Comparison of ENCODE assay signal across 9 cellular contexts in genomic region chr1:1783320-1783719, GRCh38. TPM values are rescaled to one million over a fixed set of nuclear protein-coding genes. Genes with fewer than 3 reads are reported as not detected.
DNase-seq lines count a peak whose midpoint lies in the region; ATAC-seq, FAIRE-seq and TF ChIP-seq lines count a peak whose summit lies in the region.
"Had no signal": no experiment of that assay in that cellular context is flagged by ENCODE, and none has a peak within 500 bp of the region (broad histone marks: within the 10 kb centered on the region; RNA-seq: fewer than 3 reads in every experiment).

No MANE protein-coding gene starts in this region.

- H3K27ac Mint-ChIP-seq in naive thymus-derived CD4-positive, alpha-beta T cell, result peak overlapping the region; percentile 73 to 96 (median 90)

- no peak for TF ChIP-seq EP300 in HepG2 (IDR thresholded peaks at IDR 0.05; ENCODE audit: low read depth in 2 of 2, low read length in 2 of 2)
- no peak for TF ChIP-seq EP300 in HepG2 (CRISPR knock-in tag; IDR thresholded peaks at IDR 0.05; ENCODE audit: borderline replicate concordance)
- no peak for TF ChIP-seq EP300 in K562 (IDR thresholded peaks at IDR 0.05; ENCODE audit: low read length)

- TF ChIP-seq RAD21 in HepG2 (CRISPR knock-in tag; IDR thresholded peaks at IDR 0.05) (no peak), K562 (CRISPR knock-in tag; conservative IDR thresholded peaks at IDR 0.05 in 1 of 2, IDR thresholded peaks at IDR 0.05 in 1 of 2) (no peak)

- H3K27me3 Mint-ChIP-seq in naive thymus-derived CD4-positive, alpha-beta T cell, result no peaks in the 10 kb centered on the region

- TF ChIP-seq CTCF in HepG2 (CRISPR knock-in tag; IDR thresholded peaks at IDR 0.05), result no peak
- TF ChIP-seq CTCF in right lobe of liver (IDR thresholded peaks at IDR 0.05), result no peak
- no peak for TF ChIP-seq CTCF in K562 (IDR thresholded peaks at IDR 0.05 in 2 of 3, conservative IDR thresholded peaks at IDR 0.05 in 1 of 3; ENCODE audit: insufficient read depth in 2 of 3, low read depth in 1 of 3, low read length in 3 of 3)

- no peaks in the 10 kb centered on the region for H3K9me1 ChIP-seq in K562 (ENCODE audit: control insufficient read depth, insufficient read depth, low read length)

- CTCF ChIA-PET in HepG2 (lab: Yijun Ruan, JAX; ENCODE audit: low intra/inter-chr PET ratio, low total read pairs), result no interaction called here
- CTCF ChIA-PET in K562 (lab: Yijun Ruan, JAX; ENCODE audit: low intra/inter-chr PET ratio), result interaction anchor here (0.6 kb wide), 1 partner anchor 1149 kb away, joined by 3 read pairs; no protein-coding TSS in a partner anchor
- CTCF ChIA-PET in naive thymus-derived CD4-positive, alpha-beta T cell (lab: Charles Lee), result no interaction called here

- peaks cover 43% of the 10 kb centered on the region for H3K4me1 ChIP-seq in HepG2 (ENCODE audit: insufficient read depth, low read length)
- H3K4me1 ChIP-seq in right lobe of liver, result peaks cover 0 to 27% (median 11%) of the 10 kb centered on the region in 4 donors
- peaks cover 46 to 56% of the 10 kb centered on the region in 2 experiments for H3K4me1 ChIP-seq in K562 (replicated peaks in 1 of 2; ENCODE audit: control insufficient read depth in 2 of 2, insufficient read depth in 2 of 2, low read length in 2 of 2)
- peaks cover 46% of the 10 kb centered on the region in 2 donors for H3K4me1 ChIP-seq in naive thymus-derived CD4-positive, alpha-beta T cell (ENCODE audit: control insufficient read depth in 2 of 2, insufficient read depth in 2 of 2, low read length in 2 of 2)

- H3K4me1 Mint-ChIP-seq in naive thymus-derived CD4-positive, alpha-beta T cell, result peaks cover 30 to 43% (median 41%) of the 10 kb centered on the region in 7 donors

- POLR2A ChIA-PET in HepG2 (lab: Yijun Ruan, JAX), result interaction anchor here (1.5 kb wide), 1 partner anchor 15 kb away, joined by 5 read pairs; no protein-coding TSS in a partner anchor
- POLR2A ChIA-PET in K562 (lab: Yijun Ruan, JAX), result interaction anchor here (0.6 to 0.7 kb wide), 2 partner anchors 11 to 375 kb away, joined by 3 read pairs; no protein-coding TSS in a partner anchor
- POLR2A ChIA-PET in naive thymus-derived CD4-positive, alpha-beta T cell (lab: Charles Lee), result no interaction called here

- H2AFZ ChIP-seq in HepG2 (ENCODE audit: low read length) (no peak overlapping the region), K562 (ENCODE audit: low read depth, low read length) (no peak overlapping the region)

- no peaks in the 10 kb centered on the region for H3K79me2 ChIP-seq in HepG2 (ENCODE audit: insufficient read depth, low read length)
- H3K79me2 ChIP-seq in K562 (ENCODE audit: control insufficient read depth, insufficient read depth, low read length), result peaks cover 2% of the 10 kb centered on the region; the same call in 1 of the 3 replicates

- FAIRE-seq in HepG2 (lab: Jason Lieb, UNC) (no peak), K562 (lab: Jason Lieb, UNC) (no peak)

- no peak overlapping the region for H3K4me3 ChIP-seq in HepG2 (replicated peaks in 1 of 3; ENCODE audit: insufficient read depth in 1 of 3, low read depth in 2 of 3, low read length in 3 of 3)
- no peak overlapping the region for H3K4me3 ChIP-seq in right lobe of liver
- H3K4me3 ChIP-seq in K562, result no peak overlapping the region
- peak overlapping the region; percentile 32 for H3K4me3 ChIP-seq in naive thymus-derived CD4-positive, alpha-beta T cell (ENCODE audit: low read length)

- WGBS in HepG2 (ENCODE audit: low lambda C conversion rate), result 80% methylated on average over 3 of the region's 8 CpGs
- WGBS in right lobe of liver (ENCODE audit: insufficient coverage, low coverage, low lambda C conversion rate, missing lambda C conversion rate), result 56% methylated on average over 3 of the region's 8 CpGs
- WGBS in K562 (ENCODE audit: insufficient coverage, low coverage, missing lambda C conversion rate), result 91% methylated on average over 8 of the region's 8 CpGs

- no peak for TF ChIP-seq POLR2A in HepG2 (IDR thresholded peaks at IDR 0.05; ENCODE audit: insufficient read depth in 1 of 2, low read depth in 2 of 2, low read length in 2 of 2)
- no peak for TF ChIP-seq POLR2A in right lobe of liver (IDR thresholded peaks at IDR 0.05)
- no peak for TF ChIP-seq POLR2A in K562 (conservative IDR thresholded peaks at IDR 0.05)

- peaks cover 0 to 17% (median 10%) of the 10 kb centered on the region in 5 donors for H3K36me3 Mint-ChIP-seq in naive thymus-derived CD4-positive, alpha-beta T cell

- no peaks in the 10 kb centered on the region for H3K9me3 ChIP-seq in HepG2 (ENCODE audit: low read length)
- no peaks in the 10 kb centered on the region for H3K9me3 ChIP-seq in right lobe of liver
- H3K9me3 ChIP-seq in K562 (replicated peaks; ENCODE audit: control insufficient read depth, insufficient read depth, low read depth, low read length), result no peaks in the 10 kb centered on the region
- H3K9me3 ChIP-seq in naive thymus-derived CD4-positive, alpha-beta T cell (ENCODE audit: control insufficient read depth in 2 of 3, low read length in 3 of 3), result no peaks in the 10 kb centered on the region

- BruUV-seq in HepG2 (replicated peaks; lab: Mats Ljungman, UMichigan) (no TSS peak), K562 (replicated peaks; lab: Mats Ljungman, UMichigan) (no TSS peak)

- H3K4me3 Mint-ChIP-seq in naive thymus-derived CD4-positive, alpha-beta T cell, result peak overlapping the region in 9 of 10 donors; percentile 63 to 84 (median 68)

- DNase-seq in HepG2 (ENCODE audit: low spot score) (no peak), right lobe of liver (no peak), K562 (ENCODE audit: extremely low read depth in 1 of 4, low spot score in 3 of 4) (no peak), NCI-H526 treated with DMSO at 0.1 percent for 48 hours (lab: John Stamatoyannopoulos, UW) (no peak), left lobe of liver (ENCODE audit: low spot score) (no peak), DMS79 treated with DMSO at 0.1 percent for 48 hours (lab: John Stamatoyannopoulos, UW) (no peak)
- DNase-seq in naive thymus-derived CD4-positive, alpha-beta T cell, result no peak
- DNase-seq: foreskin melanocyte had no signal

- H3K4me2 ChIP-seq in HepG2 (ENCODE audit: low read depth, low read length) (peak overlapping the region; percentile 93; the same call in 1 of the 2 replicates), K562 (ENCODE audit: insufficient read depth, low read length) (no peak overlapping the region)

- peaks cover 18 to 35% of the 10 kb centered on the region in 2 experiments; a peak in 4 of 5 replicates for H3K36me3 ChIP-seq in HepG2 (replicated peaks in 1 of 2; ENCODE audit: control insufficient read depth in 1 of 2, insufficient read depth in 2 of 2, low read length in 2 of 2)
- H3K36me3 ChIP-seq in right lobe of liver, result peaks cover 0 to 35% (median 13%) of the 10 kb centered on the region in 4 donors
- H3K36me3 ChIP-seq in K562 (ENCODE audit: control insufficient read depth, insufficient read depth, low read length), result peaks cover 39% of the 10 kb centered on the region
- H3K36me3 ChIP-seq in naive thymus-derived CD4-positive, alpha-beta T cell (ENCODE audit: control insufficient read depth in 2 of 3, insufficient read depth in 3 of 3, low read length in 3 of 3), result peaks cover 11 to 37% (median 24%) of the 10 kb centered on the region in 3 experiments

- in situ Hi-C loops in HepG2 (cut with HindIII; ENCODE audit: extremely low pct_ligation_motif_present, low pct_unique_long_range_greater_than_20kb), result loop anchor here (10.0 kb wide), 1 partner anchor 121 kb away; no protein-coding TSS in a partner anchor
- in situ Hi-C loops in K562 (cut with MboI), result no loop called here

- no peak for ATAC-seq in HepG2
- ATAC-seq in right lobe of liver, result no peak
- ATAC-seq in K562, result no peak
- no peak for ATAC-seq in naive thymus-derived CD4-positive, alpha-beta T cell
- ATAC-seq in GM21360 (IDR thresholded peaks at IDR 0.05; ENCODE audit: unreplicated experiment), result no peak
- ATAC-seq in left lobe of liver, result no peak

- H4K20me1 ChIP-seq in HepG2 (ENCODE audit: insufficient read depth, low read length), result no peaks in the 10 kb centered on the region
- no peaks in the 10 kb centered on the region for H4K20me1 ChIP-seq in K562 (replicated peaks; ENCODE audit: control insufficient read depth, insufficient read depth, low read length)

- H3K9ac ChIP-seq in HepG2 (ENCODE audit: insufficient read depth, low read depth, low read length) (no peak overlapping the region), K562 (ENCODE audit: insufficient read depth in 1 of 2, low read depth in 2 of 2, low read length in 2 of 2) (peak overlapping the region in 1 of 2 experiments; percentile 63; a peak in 2 of 4 replicates)

- no peak overlapping the region for H3K27ac ChIP-seq in HepG2 (ENCODE audit: extremely low read length, insufficient read depth, low read length)
- peak overlapping the region in 1 of 3 donors; percentile 98 for H3K27ac ChIP-seq in right lobe of liver
- H3K27ac ChIP-seq in K562 (ENCODE audit: extremely low read depth, low read depth, low read length), result no peak overlapping the region; the same call in 2 of the 3 replicates
- peak overlapping the region; percentile 65 for H3K27ac ChIP-seq in naive thymus-derived CD4-positive, alpha-beta T cell (ENCODE audit: low read depth, low read length)

- H3K27me3 ChIP-seq in HepG2 (ENCODE audit: control insufficient read depth in 1 of 2, insufficient read depth in 2 of 2, low read length in 2 of 2) (no peaks in the 10 kb centered on the region), right lobe of liver (no peaks in the 10 kb centered on the region), K562 (ENCODE audit: control insufficient read depth in 2 of 2, insufficient read depth in 2 of 2, low read length in 2 of 2) (no peaks in the 10 kb centered on the region)
- H3K27me3 ChIP-seq in naive thymus-derived CD4-positive, alpha-beta T cell (ENCODE audit: control insufficient read depth in 2 of 2, insufficient read depth in 2 of 2, low read length in 2 of 2), result no peaks in the 10 kb centered on the region

- no peaks in the 10 kb centered on the region for H3K9me3 Mint-ChIP-seq in naive thymus-derived CD4-positive, alpha-beta T cell

- intact Hi-C loops in HepG2 (cut with micrococcal nuclease; ENCODE audit: unreplicated experiment), result no loop called here
- intact Hi-C loops in right lobe of liver (cut with DNase I), result loop anchor here in 1 of 2 donors (10.0 kb wide), 1 partner anchor 101 kb away; no protein-coding TSS in a partner anchor
- intact Hi-C loops in K562 (cut with micrococcal nuclease), result no loop called here
- intact Hi-C loops in naive thymus-derived CD4-positive, alpha-beta T cell (cut with micrococcal nuclease), result loop anchor here in 1 of 2 donors (5.0 kb wide), 1 partner anchor 124 kb away; no protein-coding TSS in a partner anchor

RNA-seq across cellular contexts. Expression of gene NADK, which starts 5.0 kb away (rescaled TPM):
- total RNA-seq in HepG2 (2016; rRNA removed; fragmentation: Illumina TruSeq; extraction: Trizol) (47.6 and 60.1 TPM in 2 replicates), right lobe of liver (100 to 1,000 TPM in 3 of 6 experiments, 10 to 100 TPM in 3; 80.3 to 143 (median 100) TPM), K562 (2014; rRNA removed) (116 and 133 TPM in 2 replicates), K562 (2014; rRNA removed; fragmentation: Illumina TruSeq; extraction: Trizol) (35.7 and 46.1 TPM in 2 replicates), K562 (2015; rRNA removed; fragmentation: Illumina TruSeq; extraction: Trizol) (63.0 and 66.6 TPM in 2 replicates), K562 (2021) (131 and 135 TPM in 2 replicates), left lobe of liver (136 TPM)
- 29.8 and 30.8 TPM in 2 replicates for total RNA-seq in HepG2 (2016; cell fraction: cytosol; rRNA removed; fragmentation: Illumina TruSeq; extraction: Trizol; ENCODE audit: low read depth)
- 38.7 and 62.4 TPM in 2 replicates for total RNA-seq in HepG2 (2016; cell fraction: insoluble cytoplasmic fraction; rRNA removed; fragmentation: Illumina TruSeq; extraction: Trizol)
- 61.8 and 69.8 TPM in 2 replicates for total RNA-seq in HepG2 (2016; cell fraction: membrane; rRNA removed; fragmentation: Illumina TruSeq; extraction: Trizol)
- 56.0 and 58.2 TPM in 2 replicates for total RNA-seq in HepG2 (2016; cell fraction: nucleus; rRNA removed; fragmentation: Illumina TruSeq; extraction: Trizol)
- polyA plus RNA-seq in HepG2 (2011; rRNA removed) (56.6 and 74.9 TPM in 2 replicates), K562 (2011; rRNA removed) (99.6 and 121 TPM in 2 replicates), K562 (2014; fragmentation: Illumina TruSeq; extraction: Trizol) (75.1 and 81.2 TPM in 2 replicates), K562 (2014; fragmentation: Nextera tagmentation; extraction: Ambion mirVana) (1 to 10 TPM; 1.5 to 2.1 TPM), K562 (2014; rRNA removed) (131 and 149 TPM in 2 replicates)
- 44.7 and 49.3 TPM in 2 replicates for polyA plus RNA-seq in HepG2 (2011; cell fraction: cytosol; rRNA removed)
- 195 and 220 TPM in 2 replicates for polyA plus RNA-seq in HepG2 (2011; cell fraction: nucleus; rRNA removed)
- 34.7 and 51.8 TPM in 2 replicates for polyA plus RNA-seq in HepG2 (2012)
- 30.4 and 32.6 TPM in 2 replicates for polyA plus RNA-seq in HepG2 (2016; cell fraction: cytosol; fragmentation: Illumina TruSeq; extraction: Trizol; ENCODE audit: low read depth)
- polyA plus RNA-seq in HepG2 (2016; cell fraction: insoluble cytoplasmic fraction; fragmentation: Illumina TruSeq; extraction: Trizol; ENCODE audit: low read depth), result 44.6 and 56.1 TPM in 2 replicates
- polyA plus RNA-seq in HepG2 (2016; cell fraction: membrane; fragmentation: Illumina TruSeq; extraction: Trizol; ENCODE audit: low read depth), result 62.4 and 63.0 TPM in 2 replicates
- polyA plus RNA-seq in HepG2 (2016; cell fraction: nucleus; fragmentation: Illumina TruSeq; extraction: Trizol; ENCODE audit: insufficient read depth, low read depth), result 149 and 161 TPM in 2 replicates
- polyA minus RNA-seq in HepG2 (2011; rRNA and poly(A)+ RNA removed; ENCODE audit: low replicate concordance), result 59.5 and 61.8 TPM in 2 replicates
- polyA minus RNA-seq in HepG2 (2011; cell fraction: cytosol; rRNA and poly(A)+ RNA removed), result 27.9 and 28.0 TPM in 2 replicates
- polyA minus RNA-seq in HepG2 (2011; cell fraction: nucleus; rRNA and poly(A)+ RNA removed), result 37.6 and 42.4 TPM in 2 replicates
- total RNA-seq in K562 (2011; cell fraction: chromatin; rRNA removed; ENCODE audit: low replicate concordance), result 266 and 574 TPM in 2 replicates
- total RNA-seq in K562 (2011; cell fraction: nucleolus; rRNA removed), result 372 and 388 TPM in 2 replicates
- 193 and 246 TPM in 2 replicates for total RNA-seq in K562 (2011; cell fraction: nucleoplasm; rRNA removed)
- 62.8 and 91.9 TPM in 2 replicates for polyA plus RNA-seq in K562 (2011; cell fraction: cytosol; rRNA removed)
- polyA plus RNA-seq in K562 (2011; cell fraction: nucleus; rRNA removed), result 448 and 488 TPM in 2 replicates
- 76.9 and 85.6 TPM in 2 replicates for polyA plus RNA-seq in K562 (2012)
- 23.4 and 41.8 TPM in 2 replicates for polyA minus RNA-seq in K562 (2011; rRNA and poly(A)+ RNA removed)
- polyA minus RNA-seq in K562 (2011; cell fraction: cytosol; rRNA and poly(A)+ RNA removed), result 54.8 and 55.2 TPM in 2 replicates
- 94.5 and 123 TPM in 2 replicates for polyA minus RNA-seq in K562 (2011; cell fraction: nucleus; rRNA and poly(A)+ RNA removed)
- total RNA-seq in naive thymus-derived CD4-positive, alpha-beta T cell, result 100 to 1,000 TPM in 1 of 5 experiments, 10 to 100 TPM in 4; 45.2 to 115 (median 50.3) TPM
- 10 to 100 TPM; 14.7 to 24.0 TPM for polyA plus RNA-seq in naive thymus-derived CD4-positive, alpha-beta T cell

RNA-seq across cellular contexts. Expression of gene CDK11A, which starts 59.2 kb away (rescaled TPM):
- total RNA-seq in HepG2 (2016; rRNA removed; fragmentation: Illumina TruSeq; extraction: Trizol) (4.7 and 17.9 TPM in 2 replicates), right lobe of liver (10 to 100 TPM in 4 of 6 experiments, 1 to 10 TPM in 2; 8.4 to 25.2 (median 11.0) TPM), K562 (2014; rRNA removed) (44.4 and 48.8 TPM in 2 replicates), K562 (2014; rRNA removed; fragmentation: Illumina TruSeq; extraction: Trizol) (15.2 and 18.4 TPM in 2 replicates), K562 (2015; rRNA removed; fragmentation: Illumina TruSeq; extraction: Trizol) (33.6 and 43.9 TPM in 2 replicates), K562 (2021) (58.5 and 71.0 TPM in 2 replicates), left lobe of liver (13.6 TPM)
- 26.1 and 31.2 TPM in 2 replicates for total RNA-seq in HepG2 (2016; cell fraction: cytosol; rRNA removed; fragmentation: Illumina TruSeq; extraction: Trizol; ENCODE audit: low read depth)
- 4.9 and 21.2 TPM in 2 replicates for total RNA-seq in HepG2 (2016; cell fraction: insoluble cytoplasmic fraction; rRNA removed; fragmentation: Illumina TruSeq; extraction: Trizol)
- total RNA-seq in HepG2 (2016; cell fraction: membrane; rRNA removed; fragmentation: Illumina TruSeq; extraction: Trizol), result 6.7 TPM in 2 replicates
- 29.5 and 30.0 TPM in 2 replicates for total RNA-seq in HepG2 (2016; cell fraction: nucleus; rRNA removed; fragmentation: Illumina TruSeq; extraction: Trizol)
- polyA plus RNA-seq in HepG2 (2011; rRNA removed) (11.2 and 14.2 TPM in 2 replicates), K562 (2011; rRNA removed) (13.0 and 17.4 TPM in 2 replicates), K562 (2014; fragmentation: Illumina TruSeq; extraction: Trizol) (49.8 and 53.1 TPM in 2 replicates), K562 (2014; fragmentation: Nextera tagmentation; extraction: Ambion mirVana) (1 to 10 TPM; 4.5 to 8.4 TPM), K562 (2014; rRNA removed) (49.5 and 67.0 TPM in 2 replicates)
- polyA plus RNA-seq in HepG2 (2011; cell fraction: cytosol; rRNA removed), result 2.1 and 5.1 TPM in 2 replicates
- 158 and 182 TPM in 2 replicates for polyA plus RNA-seq in HepG2 (2011; cell fraction: nucleus; rRNA removed)
- polyA plus RNA-seq in HepG2 (2012), result 22.5 and 32.0 TPM in 2 replicates
- polyA plus RNA-seq in HepG2 (2016; cell fraction: cytosol; fragmentation: Illumina TruSeq; extraction: Trizol; ENCODE audit: low read depth), result 3.1 and 4.1 TPM in 2 replicates
- polyA plus RNA-seq in HepG2 (2016; cell fraction: insoluble cytoplasmic fraction; fragmentation: Illumina TruSeq; extraction: Trizol; ENCODE audit: low read depth), result 7.1 and 9.9 TPM in 2 replicates
- 3.9 and 4.2 TPM in 2 replicates for polyA plus RNA-seq in HepG2 (2016; cell fraction: membrane; fragmentation: Illumina TruSeq; extraction: Trizol; ENCODE audit: low read depth)
- polyA plus RNA-seq in HepG2 (2016; cell fraction: nucleus; fragmentation: Illumina TruSeq; extraction: Trizol; ENCODE audit: insufficient read depth, low read depth), result 134 and 148 TPM in 2 replicates
- polyA minus RNA-seq in HepG2 (2011; rRNA and poly(A)+ RNA removed; ENCODE audit: low replicate concordance), result 8.3 and 9.0 TPM in 2 replicates
- 64.2 and 65.9 TPM in 2 replicates for polyA minus RNA-seq in HepG2 (2011; cell fraction: cytosol; rRNA and poly(A)+ RNA removed)
- polyA minus RNA-seq in HepG2 (2011; cell fraction: nucleus; rRNA and poly(A)+ RNA removed), result 24.2 and 24.7 TPM in 2 replicates
- total RNA-seq in K562 (2011; cell fraction: chromatin; rRNA removed; ENCODE audit: low replicate concordance), result 123 and 215 TPM in 2 replicates
- 128 and 164 TPM in 2 replicates for total RNA-seq in K562 (2011; cell fraction: nucleolus; rRNA removed)
- total RNA-seq in K562 (2011; cell fraction: nucleoplasm; rRNA removed), result 71.6 and 88.8 TPM in 2 replicates
- 10.4 and 24.1 TPM in 2 replicates for polyA plus RNA-seq in K562 (2011; cell fraction: cytosol; rRNA removed)
- 167 and 314 TPM in 2 replicates for polyA plus RNA-seq in K562 (2011; cell fraction: nucleus; rRNA removed)
- 54.0 and 63.7 TPM in 2 replicates for polyA plus RNA-seq in K562 (2012)
- 8.1 and 9.7 TPM in 2 replicates for polyA minus RNA-seq in K562 (2011; rRNA and poly(A)+ RNA removed)
- 143 and 147 TPM in 2 replicates for polyA minus RNA-seq in K562 (2011; cell fraction: cytosol; rRNA and poly(A)+ RNA removed)
- 39.7 and 41.0 TPM in 2 replicates for polyA minus RNA-seq in K562 (2011; cell fraction: nucleus; rRNA and poly(A)+ RNA removed)
- total RNA-seq in naive thymus-derived CD4-positive, alpha-beta T cell, result 100 to 1,000 TPM in 4 of 5 experiments, 10 to 100 TPM in 1; 91.5 to 218 (median 157) TPM
- polyA plus RNA-seq in naive thymus-derived CD4-positive, alpha-beta T cell, result 10 to 100 TPM in 1 of 2 donors, 1 to 10 TPM in 1; 9.8 to 17.2 TPM

Comparison
In these comparisons a context has a peak if more than half of its experiments do, and no peak if none do; other contexts are left out.
1. Of the 241 proteins assayed by ChIP-seq in both HepG2 and K562: peak only in HepG2: CBX1 and RBM22; only in K562: POLR2G; in both: none; in neither: 237; mixed calls (peak in some experiments, not most) for 1.